In genomic region chr10:109062371-109062770, GRCh38 we compare ENCODE assay signal across 13 cellular contexts.
DNase-seq lines count a peak whose midpoint lies in the region; ATAC-seq and TF ChIP-seq lines count a peak whose summit lies in the region.
"Had no signal": no experiment of that assay in that cellular context is flagged by ENCODE, and none has a peak within 500 bp of the region (broad histone marks: within the 10 kb centered on the region; RNA-seq: fewer than 3 reads in every experiment).

No MANE protein-coding gene starts in this region.

- H3K4me2 ChIP-seq in smooth muscle cell, result no peak overlapping the region

- H2AFZ ChIP-seq in smooth muscle cell (ENCODE audit: low read depth), result no peak overlapping the region

- DNase-seq in AG08395 (ENCODE audit: low spot score) (peak; percentile 4), LHCN-M2 (ENCODE audit: low read depth) (peak; percentile 80), epithelial cell of esophagus (ENCODE audit: low read depth) (peak; percentile 20), natural killer cell (no peak), smooth muscle cell (lab: John Stamatoyannopoulos, UW; ENCODE audit: unreplicated experiment) (no peak), DMS153 (lab: John Stamatoyannopoulos, UW) (no peak)
- no peak for DNase-seq in stimulated activated CD4-positive, alpha-beta T cell treated with anti-CD3 and anti-CD28 coated beads, Interleukin-4, amount 100 ng/mL, for 1 hour
- DNase-seq: gastrocnemius medialis, naive B cell, NCI-H524 had no signal

- H3K36me3 ChIP-seq in smooth muscle cell (ENCODE audit: low read depth), result no peaks in the 10 kb centered on the region
- H3K36me3 ChIP-seq: gastrocnemius medialis, upper lobe of left lung had no signal

- H3K9me3 ChIP-seq in smooth muscle cell (replicated peaks; ENCODE audit: low read depth), result no peaks in the 10 kb centered on the region
- H3K9me3 ChIP-seq: gastrocnemius medialis, upper lobe of left lung had no signal

- TF ChIP-seq CTCF in epithelial cell of esophagus (IDR thresholded peaks at IDR 0.05; ENCODE audit: insufficient read depth, low read depth, low read length, missing control alignments) (no peak), natural killer cell (IDR thresholded peaks at IDR 0.05) (no peak), smooth muscle cell (IDR thresholded peaks at IDR 0.05; ENCODE audit: borderline replicate concordance, insufficient read depth, poor library complexity, severe bottlenecking) (no peak)

- H4K20me1 ChIP-seq in smooth muscle cell (ENCODE audit: low read depth), result no peaks in the 10 kb centered on the region

- H3K36me3 Mint-ChIP-seq in natural killer cell, result no peaks in the 10 kb centered on the region
- H3K36me3 Mint-ChIP-seq: activated naive CD8-positive, alpha-beta T cell; naive B cell had no signal

- no peak overlapping the region for H3K27ac ChIP-seq in smooth muscle cell (ENCODE audit: low read depth)
- H3K27ac ChIP-seq: gastrocnemius medialis, upper lobe of left lung had no signal

- H3K27ac Mint-ChIP-seq in natural killer cell, result no peak overlapping the region
- H3K27ac Mint-ChIP-seq: activated naive CD8-positive, alpha-beta T cell; naive B cell had no signal

- H3K4me1 Mint-ChIP-seq in natural killer cell, result no peaks in the 10 kb centered on the region
- H3K4me1 Mint-ChIP-seq: naive B cell had no signal

- no peaks in the 10 kb centered on the region for H3K27me3 Mint-ChIP-seq in natural killer cell (ENCODE audit: low read depth in 2 of 2)
- H3K27me3 Mint-ChIP-seq: activated naive CD8-positive, alpha-beta T cell; naive B cell had no signal

- no peak overlapping the region for H3K9ac ChIP-seq in smooth muscle cell (ENCODE audit: low read depth)

- no peaks in the 10 kb centered on the region for H3K27me3 ChIP-seq in smooth muscle cell (ENCODE audit: low read depth)
- H3K27me3 ChIP-seq: gastrocnemius medialis, upper lobe of left lung had no signal

- no peaks in the 10 kb centered on the region for H3K79me2 ChIP-seq in smooth muscle cell (ENCODE audit: low read depth)

- no peak overlapping the region for H3K4me3 Mint-ChIP-seq in natural killer cell
- H3K4me3 Mint-ChIP-seq: activated naive CD8-positive, alpha-beta T cell; naive B cell had no signal

- intact Hi-C loops in natural killer cell (cut with micrococcal nuclease), result no loop called here

- H3F3A ChIP-seq in smooth muscle cell (ENCODE audit: low read depth), result no peaks in the 10 kb centered on the region

- peak; percentile 58 for ATAC-seq in GM21423 (IDR thresholded peaks at IDR 0.05; ENCODE audit: unreplicated experiment)
- ATAC-seq in natural killer cell, result no peak
- ATAC-seq: gastrocnemius medialis had no signal

- no peaks in the 10 kb centered on the region for H3K4me1 ChIP-seq in smooth muscle cell (ENCODE audit: low read depth)
- H3K4me1 ChIP-seq: gastrocnemius medialis, upper lobe of left lung had no signal

- H3K4me3 ChIP-seq in epithelial cell of esophagus (ENCODE audit: low read length) (no peak overlapping the region), smooth muscle cell (no peak overlapping the region)
- H3K4me3 ChIP-seq: gastrocnemius medialis, upper lobe of left lung had no signal

- peaks cover 3 to 4% of the 10 kb centered on the region in 2 donors for H3K9me3 Mint-ChIP-seq in natural killer cell

Comparison
In these comparisons a context has a peak if more than half of its experiments do, and no peak if none do; other contexts are left out.
1. DNase-seq: peak in AG08395 (single experiment), LHCN-M2 (single experiment) and epithelial cell of esophagus (single experiment); none in stimulated activated CD4-positive, alpha-beta T cell treated with anti-CD3 and anti-CD28 coated beads, Interleukin-4, amount 100 ng/mL, for 1 hour (single experiment), natural killer cell (single experiment), smooth muscle cell (single experiment) and DMS153 (single experiment).